Comparison of ENCODE assay signal across 1 cellular context in genomic region chr17:12965988-12966387, GRCh38.
A peak's percentile ranks its signal among the peaks of the same experiment; 100 is the strongest.
TF ChIP-seq lines count a peak whose summit lies in the region.

No MANE protein-coding gene starts in this region.

TF ChIP-seq in HepG2, 621 proteins besides CTCF, POLR2A, EP300 and RAD21 (continued from another document):
- TF ChIP-seq ATF7 (IDR thresholded peaks at IDR 0.05) = peak; percentile 55
- TF ChIP-seq ATF7 (CRISPR knock-in tag; IDR thresholded peaks at IDR 0.05) = no peak
- no peak for TF ChIP-seq GLMP (CRISPR knock-in tag; IDR thresholded peaks at IDR 0.05; ENCODE audit: borderline replicate concordance)
